Comparison of ENCODE assay signal across 24 cellular contexts in the genomic region with DNA sequence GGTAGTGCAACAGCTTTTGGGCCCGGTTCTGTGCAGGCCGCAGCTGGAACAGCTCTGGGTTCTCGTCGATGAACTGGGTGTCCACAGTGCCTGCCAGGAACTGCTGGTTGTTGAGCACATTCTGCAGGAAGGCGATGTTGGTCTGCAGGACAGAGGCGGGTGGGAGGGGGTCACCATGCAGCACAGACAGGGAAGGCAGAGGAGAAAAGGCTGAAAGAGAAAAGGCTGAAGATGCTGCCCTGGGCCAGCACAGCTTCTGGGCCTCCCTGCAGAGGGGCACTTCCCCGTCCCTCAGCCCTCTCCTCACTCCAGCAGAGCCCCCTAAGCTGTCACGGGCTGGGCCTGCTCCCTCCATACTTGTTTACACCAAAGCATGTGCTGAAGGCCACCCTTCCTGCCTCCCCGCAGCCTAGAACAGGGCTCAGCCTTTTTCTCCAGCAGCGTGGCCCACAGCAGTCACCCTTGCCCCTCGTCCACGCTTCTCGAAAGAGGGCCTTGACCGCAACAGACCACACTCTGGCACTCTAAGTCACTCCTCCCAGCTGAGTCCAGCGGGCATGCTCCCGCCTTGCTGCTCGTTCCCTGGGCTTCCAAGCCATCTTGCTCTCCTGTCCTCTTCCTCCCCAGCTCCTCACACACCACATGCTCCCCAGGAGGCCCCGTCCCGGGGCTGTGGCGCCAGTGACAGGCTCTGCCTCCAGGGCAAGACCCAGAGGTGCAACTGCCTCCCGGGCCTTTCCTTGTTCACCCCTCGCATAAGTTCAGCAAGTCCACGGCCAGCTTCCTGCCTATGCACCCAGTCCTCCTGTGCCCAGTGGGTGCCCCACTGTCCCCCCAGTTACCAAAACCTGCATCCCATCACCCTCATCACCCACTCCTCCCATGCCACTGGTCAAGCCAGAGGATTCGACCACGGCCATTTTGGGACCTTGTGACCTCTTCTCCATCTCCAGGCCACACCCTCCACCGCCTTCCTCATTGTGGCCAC. TPM values are rescaled to one million over a fixed set of nuclear protein-coding genes. Genes with fewer than 3 reads are reported as not detected.
A peak's percentile ranks its signal among the peaks of the same experiment; 100 is the strongest.
DNase-seq lines count a peak whose midpoint lies in the region; ATAC-seq, FAIRE-seq and TF ChIP-seq lines count a peak whose summit lies in the region.
"Had no signal": no experiment of that assay in that cellular context is flagged by ENCODE, and none has a peak within 500 bp of the region (broad histone marks: within the 10 kb centered on the region; RNA-seq: fewer than 3 reads in every experiment).

No MANE protein-coding gene starts in this region.

- H4K20me1 ChIP-seq in BLaER1 (peaks cover 11% of the 10 kb centered on the region), K562 (replicated peaks; ENCODE audit: control insufficient read depth, insufficient read depth, low read length) (no peaks in the 10 kb centered on the region)

- WGBS in K562 (ENCODE audit: insufficient coverage, low coverage, missing lambda C conversion rate): 82% methylated on average over 17 of the region's 26 CpGs
- WGBS in testis, 2 donors: 90 to 91% methylated on average over 26 of the region's 26 CpGs

- H3K4me1 ChIP-seq in BLaER1 (peaks cover 62% of the 10 kb centered on the region), K562 (replicated peaks in 1 of 2; ENCODE audit: control insufficient read depth in 2 of 2, insufficient read depth in 2 of 2, low read length in 2 of 2) (peaks cover 11 to 84% of the 10 kb centered on the region in 2 experiments; a peak in 4 of 5 replicates), testis (peaks cover 7% of the 10 kb centered on the region)
- peaks cover 6% of the 10 kb centered on the region for H3K4me1 ChIP-seq in CD8-positive, alpha-beta memory T cell (ENCODE audit: insufficient read depth, low read length)

- peak overlapping the region; percentile 95; the same call in 1 of the 2 replicates for H3K4me2 ChIP-seq in BLaER1
- H3K4me2 ChIP-seq in K562 (ENCODE audit: insufficient read depth, low read length): no peak overlapping the region

- no TSS peak for BruUV-seq in K562 (replicated peaks; lab: Mats Ljungman, UMichigan)

- in situ Hi-C loops in K562 (cut with MboI): loop anchor here (5.0 kb wide), 1 partner anchor 124 kb away; a partner anchor contains a TSS

- no peak overlapping the region for H3K9ac ChIP-seq in BLaER1
- H3K9ac ChIP-seq in K562 (ENCODE audit: insufficient read depth in 1 of 2, low read depth in 2 of 2, low read length in 2 of 2): peak overlapping the region in 1 of 2 experiments; percentile 39; a peak in 2 of 4 replicates

- no peaks in the 10 kb centered on the region for H3K27me3 ChIP-seq in BLaER1
- no peaks in the 10 kb centered on the region for H3K27me3 ChIP-seq in CD8-positive, alpha-beta memory T cell (ENCODE audit: insufficient read depth, low read length, poor library complexity, severe bottlenecking)
- H3K27me3 ChIP-seq in K562 (ENCODE audit: control insufficient read depth in 2 of 2, insufficient read depth in 2 of 2, low read length in 2 of 2): no peaks in the 10 kb centered on the region
- no peaks in the 10 kb centered on the region for H3K27me3 ChIP-seq in testis
- H3K27me3 ChIP-seq: gastroesophageal sphincter, Peyer's patch, tibial artery had no signal

- peaks cover 24% of the 10 kb centered on the region for H3K79me2 ChIP-seq in K562 (ENCODE audit: control insufficient read depth, insufficient read depth, low read length)

- H3K27me3 Mint-ChIP-seq in CD8-positive, alpha-beta memory T cell: peaks cover 0 to 1% of the 10 kb centered on the region in 2 donors
- no peaks in the 10 kb centered on the region for H3K27me3 Mint-ChIP-seq in neural crest cell (ENCODE audit: low read depth)
- H3K27me3 Mint-ChIP-seq in activated CD4-positive, alpha-beta memory T cell treated with anti-CD3 and anti-CD28 coated beads, Interleukin-2, amount 10 ng/mL, durations not matched to agents 7 days and 5 days: no peaks in the 10 kb centered on the region
- H3K27me3 Mint-ChIP-seq: naive thymus-derived CD8-positive, alpha-beta T cell; progenitor cell of endocrine pancreas; stimulated activated naive B cell treated with anti-CD40 and anti-IgM and Interleukin-4, amounts not matched to agents 10 μg/mL and 1 μg/mL and 100 μg/mL, for 72 hours had no signal

- peaks cover 25% of the 10 kb centered on the region for H3K36me3 ChIP-seq in BLaER1
- no peaks in the 10 kb centered on the region for H3K36me3 ChIP-seq in CD8-positive, alpha-beta memory T cell (ENCODE audit: insufficient read depth, low read length)
- peaks cover 24% of the 10 kb centered on the region; the same call in 2 of the 3 replicates for H3K36me3 ChIP-seq in K562 (ENCODE audit: control insufficient read depth, insufficient read depth, low read length)
- H3K36me3 ChIP-seq in testis (ENCODE audit: low read depth, missing control alignments): no peaks in the 10 kb centered on the region

- H3K9me3 ChIP-seq in BLaER1 (no peaks in the 10 kb centered on the region), K562 (replicated peaks; ENCODE audit: control insufficient read depth, insufficient read depth, low read depth, low read length) (no peaks in the 10 kb centered on the region), testis (no peaks in the 10 kb centered on the region)
- H3K9me3 ChIP-seq in CD8-positive, alpha-beta memory T cell (ENCODE audit: low read length): no peaks in the 10 kb centered on the region
- H3K9me3 ChIP-seq: gastroesophageal sphincter, Peyer's patch, tibial artery had no signal

- H2AFZ ChIP-seq in K562 (ENCODE audit: low read depth, low read length): no peak overlapping the region

- no peak for FAIRE-seq in K562 (lab: Jason Lieb, UNC)

- TF ChIP-seq POLR2A in K562 (conservative IDR thresholded peaks at IDR 0.05) (no peak), testis (IDR thresholded peaks at IDR 0.05) (no peak)

- H3K9me3 Mint-ChIP-seq in CD8-positive, alpha-beta memory T cell: no peaks in the 10 kb centered on the region
- no peaks in the 10 kb centered on the region for H3K9me3 Mint-ChIP-seq in neural crest cell
- H3K9me3 Mint-ChIP-seq in activated CD4-positive, alpha-beta memory T cell treated with anti-CD3 and anti-CD28 coated beads, Interleukin-2, amount 10 ng/mL, durations not matched to agents 7 days and 5 days: no peaks in the 10 kb centered on the region
- H3K9me3 Mint-ChIP-seq: naive thymus-derived CD8-positive, alpha-beta T cell; stimulated activated naive B cell treated with anti-CD40 and anti-IgM and Interleukin-4, amounts not matched to agents 10 μg/mL and 1 μg/mL and 100 μg/mL, for 72 hours had no signal

- intact Hi-C loops in K562 (cut with micrococcal nuclease) (no loop called here), testis (cut with DNase I; ENCODE audit: low total_unique reads) (no loop called here)

- CTCF ChIA-PET in CD8-positive, alpha-beta memory T cell (lab: Charles Lee): interaction anchor here (1.7 kb wide), 1 partner anchor 10 kb away, joined by 4 read pairs; a partner anchor contains a TSS
- CTCF ChIA-PET in K562 (lab: Yijun Ruan, JAX; ENCODE audit: low intra/inter-chr PET ratio): no interaction called here
- CTCF ChIA-PET in activated CD4-positive, alpha-beta memory T cell treated with anti-CD3 and anti-CD28 coated beads, Interleukin-2, amount 10 ng/mL, durations not matched to agents 7 days and 5 days (lab: Charles Lee): interaction anchor here (2.7 kb wide), 1 partner anchor 10 kb away, joined by 21 read pairs; a partner anchor contains a TSS

- H3K4me3 ChIP-seq in BLaER1 (no peak overlapping the region), K562 (no peak overlapping the region), testis (no peak overlapping the region)
- no peak overlapping the region for H3K4me3 ChIP-seq in CD8-positive, alpha-beta memory T cell (ENCODE audit: low read length)
- H3K4me3 ChIP-seq: gastroesophageal sphincter, Peyer's patch, tibial artery had no signal

- POLR2A ChIA-PET in CD8-positive, alpha-beta memory T cell (lab: Charles Lee): interaction anchor here (3.9 kb wide), 1 partner anchor 10 kb away, joined by 45 read pairs; a partner anchor contains a TSS
- POLR2A ChIA-PET in K562 (lab: Yijun Ruan, JAX): interaction anchor here (0.6 to 5.5 kb wide), 3 partner anchors 10 to 176 kb away, joined by 3 to 58 read pairs (median 3); a partner anchor contains a TSS
- POLR2A ChIA-PET in activated CD4-positive, alpha-beta memory T cell treated with anti-CD3 and anti-CD28 coated beads, Interleukin-2, amount 10 ng/mL, durations not matched to agents 7 days and 5 days (lab: Charles Lee): interaction anchor here (1.1 to 6.1 kb wide), 2 partner anchors 10 to 237 kb away, joined by 5 to 177 read pairs; a partner anchor contains a TSS

- TF ChIP-seq EP300 in K562 (IDR thresholded peaks at IDR 0.05; ENCODE audit: low read length): no peak

- H3K4me1 Mint-ChIP-seq in CD8-positive, alpha-beta memory T cell: peaks cover 6 to 7% (median 6%) of the 10 kb centered on the region in 3 donors
- H3K4me1 Mint-ChIP-seq in neural crest cell: peaks cover 8% of the 10 kb centered on the region
- H3K4me1 Mint-ChIP-seq in activated CD4-positive, alpha-beta memory T cell treated with anti-CD3 and anti-CD28 coated beads, Interleukin-2, amount 10 ng/mL, durations not matched to agents 7 days and 5 days: peaks cover 35% of the 10 kb centered on the region

- ATAC-seq in K562: no peak
- no peak for ATAC-seq in HG02759 (IDR thresholded peaks at IDR 0.05; ENCODE audit: unreplicated experiment)
- ATAC-seq: gastroesophageal sphincter; naive thymus-derived CD8-positive, alpha-beta T cell; stimulated activated naive B cell treated with anti-CD40 and anti-IgM and Interleukin-4, amounts not matched to agents 10 μg/mL and 1 μg/mL and 100 μg/mL, for 72 hours had no signal

- peak overlapping the region in 1 of 8 donors; percentile 64 for H3K27ac Mint-ChIP-seq in CD8-positive, alpha-beta memory T cell
- H3K27ac Mint-ChIP-seq in neural crest cell (ENCODE audit: unreplicated experiment): peak overlapping the region; percentile 75
- no peak overlapping the region for H3K27ac Mint-ChIP-seq in activated CD4-positive, alpha-beta memory T cell treated with anti-CD3 and anti-CD28 coated beads, Interleukin-2, amount 10 ng/mL, durations not matched to agents 7 days and 5 days
- H3K27ac Mint-ChIP-seq: progenitor cell of endocrine pancreas; stimulated activated naive B cell treated with anti-CD40 and anti-IgM and Interleukin-4, amounts not matched to agents 10 μg/mL and 1 μg/mL and 100 μg/mL, for 72 hours had no signal

- H3K36me3 Mint-ChIP-seq in CD8-positive, alpha-beta memory T cell: peaks cover 0 to 3% (median 0%) of the 10 kb centered on the region in 3 donors
- peaks cover 2% of the 10 kb centered on the region for H3K36me3 Mint-ChIP-seq in neural crest cell (ENCODE audit: low read depth)
- no peaks in the 10 kb centered on the region for H3K36me3 Mint-ChIP-seq in activated CD4-positive, alpha-beta memory T cell treated with anti-CD3 and anti-CD28 coated beads, Interleukin-2, amount 10 ng/mL, durations not matched to agents 7 days and 5 days (ENCODE audit: low read depth)
- H3K36me3 Mint-ChIP-seq: naive thymus-derived CD8-positive, alpha-beta T cell had no signal

- H3K9me1 ChIP-seq in K562 (ENCODE audit: control insufficient read depth, insufficient read depth, low read length): no peaks in the 10 kb centered on the region

- H3K4me3 Mint-ChIP-seq in CD8-positive, alpha-beta memory T cell: peak overlapping the region in 4 of 7 donors; percentile 28 to 88 (median 52)
- peak overlapping the region; percentile 74 for H3K4me3 Mint-ChIP-seq in neural crest cell
- no peak overlapping the region for H3K4me3 Mint-ChIP-seq in activated CD4-positive, alpha-beta memory T cell treated with anti-CD3 and anti-CD28 coated beads, Interleukin-2, amount 10 ng/mL, durations not matched to agents 7 days and 5 days
- H3K4me3 Mint-ChIP-seq: stimulated activated naive B cell treated with anti-CD40 and anti-IgM and Interleukin-4, amounts not matched to agents 10 μg/mL and 1 μg/mL and 100 μg/mL, for 72 hours had no signal

- no peak for DNase-seq in CD8-positive, alpha-beta memory T cell
- no peak for DNase-seq in K562 (ENCODE audit: extremely low read depth in 1 of 4, low spot score in 3 of 4)
- DNase-seq in neural crest cell (ENCODE audit: low read depth, low spot score): no peak
- DNase-seq in activated CD4-positive, alpha-beta memory T cell treated with anti-CD3 and anti-CD28 coated beads, Interleukin-2, amount 10 ng/mL, durations not matched to agents 7 days and 5 days: no peak
- DNase-seq in testis: no peak
- no peak for DNase-seq in NCI-H2171 (lab: John Stamatoyannopoulos, UW)
- DNase-seq: caudate nucleus; DMS 273 treated with DMSO at 0.1 percent for 48 hours; erythroblast; kidney glomerular epithelial cell; NCI-H1105 treated with DMSO at 0.1 percent for 48 hours; NCI-H2081; NCI-H446 treated with DMSO at 0.1 percent for 48 hours; NK-92 treated with Interleukin-12 subunit alpha and Interleukin-12 subunit beta, amount 100 ng/mL, for 24 hours; Peyer's patch; stimulated activated CD4-positive, alpha-beta T cell treated with anti-CD3 and anti-CD28 coated beads, Interleukin-1b, Interleukin-23, amount 100 ng/mL, for 48 hours; stimulated activated naive B cell treated with anti-CD40 and anti-IgM and Interleukin-4, amounts not matched to agents 10 μg/mL and 1 μg/mL and 100 μg/mL, for 72 hours; T1000 had no signal

- TF ChIP-seq RAD21 in K562 (CRISPR knock-in tag; conservative IDR thresholded peaks at IDR 0.05 in 1 of 2, IDR thresholded peaks at IDR 0.05 in 1 of 2): no peak

- H3K27ac ChIP-seq in BLaER1 (peak overlapping the region; percentile 96; the same call in 1 of the 2 replicates), K562 (ENCODE audit: extremely low read depth, low read depth, low read length) (no peak overlapping the region; the same call in 2 of the 3 replicates), testis (no peak overlapping the region)
- no peak overlapping the region for H3K27ac ChIP-seq in CD8-positive, alpha-beta memory T cell (ENCODE audit: low read depth, low read length)
- H3K27ac ChIP-seq: Peyer's patch, tibial artery had no signal

- no peak for TF ChIP-seq CTCF in K562 (IDR thresholded peaks at IDR 0.05 in 2 of 3, conservative IDR thresholded peaks at IDR 0.05 in 1 of 3; ENCODE audit: insufficient read depth in 2 of 3, low read depth in 1 of 3, low read length in 3 of 3)
- TF ChIP-seq CTCF in neural crest cell (conservative IDR thresholded peaks at IDR 0.05): no peak
- no peak for TF ChIP-seq CTCF in testis (IDR thresholded peaks at IDR 0.05)

RNA-seq across cellular contexts. Expression of a gene that starts 3.3 kb away (rescaled TPM):
- total RNA-seq in CD8-positive, alpha-beta memory T cell: 10 to 100 TPM; 35.5 to 42.8 TPM
- 2.2 TPM for polyA plus RNA-seq in CD8-positive, alpha-beta memory T cell
- 6.4 and 27.6 TPM in 2 replicates for total RNA-seq in K562 (2011; cell fraction: chromatin; rRNA removed; ENCODE audit: low replicate concordance)
- 47.9 and 52.9 TPM in 2 replicates for total RNA-seq in K562 (2011; cell fraction: nucleolus; rRNA removed)
- 13.7 and 16.8 TPM in 2 replicates for total RNA-seq in K562 (2011; cell fraction: nucleoplasm; rRNA removed)
- total RNA-seq in K562 (2014; rRNA removed) (41.3 and 53.0 TPM in 2 replicates), K562 (2014; rRNA removed; fragmentation: Illumina TruSeq; extraction: Trizol) (1.1 and 1.5 TPM in 2 replicates), K562 (2015; rRNA removed; fragmentation: Illumina TruSeq; extraction: Trizol) (19.4 and 23.0 TPM in 2 replicates), K562 (2021) (59.5 and 60.1 TPM in 2 replicates), neural crest cell (36.2 and 37.2 TPM in 2 replicates), testis (10 to 100 TPM; 23.2 to 24.6 TPM)
- polyA plus RNA-seq in K562 (2011; rRNA removed) (6.7 and 11.3 TPM in 2 replicates), K562 (2014; fragmentation: Illumina TruSeq; extraction: Trizol) (1.1 and 9.0 TPM in 2 replicates), K562 (2014; fragmentation: Nextera tagmentation; extraction: Ambion mirVana) (under 1 TPM; 0.10 to 0.14 TPM), K562 (2014; rRNA removed) (31.5 and 32.3 TPM in 2 replicates), testis (ENCODE audit: insufficient read depth, low read depth, low replicate concordance) (27.2 TPM)
- 17.4 and 75.5 TPM in 2 replicates for polyA plus RNA-seq in K562 (2011; cell fraction: cytosol; rRNA removed)
- 36.1 and 82.9 TPM in 2 replicates for polyA plus RNA-seq in K562 (2011; cell fraction: nucleus; rRNA removed)
- polyA plus RNA-seq in K562 (2012): 18.4 and 21.2 TPM in 2 replicates
- 1.4 and 3.4 TPM in 2 replicates for polyA minus RNA-seq in K562 (2011; rRNA and poly(A)+ RNA removed)
- polyA minus RNA-seq in K562 (2011; cell fraction: cytosol; rRNA and poly(A)+ RNA removed): 23.3 and 29.6 TPM in 2 replicates
- 12.9 and 13.5 TPM in 2 replicates for polyA minus RNA-seq in K562 (2011; cell fraction: nucleus; rRNA and poly(A)+ RNA removed)
- 10 to 100 TPM; 23.2 to 28.3 TPM for total RNA-seq in activated CD4-positive, alpha-beta memory T cell treated with anti-CD3 and anti-CD28 coated beads, Interleukin-2, amount 10 ng/mL, durations not matched to agents 7 days and 5 days

RNA-seq across cellular contexts. Expression of a gene that starts 10.3 kb away (rescaled TPM):
- 10 to 100 TPM; 34.1 to 41.2 TPM for total RNA-seq in CD8-positive, alpha-beta memory T cell
- polyA plus RNA-seq in CD8-positive, alpha-beta memory T cell: 32.8 TPM
- 20.0 and 55.8 TPM in 2 replicates for total RNA-seq in K562 (2011; cell fraction: chromatin; rRNA removed; ENCODE audit: low replicate concordance)
- 76.0 and 85.1 TPM in 2 replicates for total RNA-seq in K562 (2011; cell fraction: nucleolus; rRNA removed)
- total RNA-seq in K562 (2011; cell fraction: nucleoplasm; rRNA removed): 47.9 and 52.4 TPM in 2 replicates
- total RNA-seq in K562 (2014; rRNA removed) (41.3 and 41.5 TPM in 2 replicates), K562 (2014; rRNA removed; fragmentation: Illumina TruSeq; extraction: Trizol) (8.8 and 10.6 TPM in 2 replicates), K562 (2015; rRNA removed; fragmentation: Illumina TruSeq; extraction: Trizol) (17.8 and 18.7 TPM in 2 replicates), K562 (2021) (26.3 and 27.7 TPM in 2 replicates), neural crest cell (34.3 and 35.8 TPM in 2 replicates), testis (10 to 100 TPM; 54.3 to 56.9 TPM)
- polyA plus RNA-seq in K562 (2011; rRNA removed) (13.9 and 25.0 TPM in 2 replicates), K562 (2014; fragmentation: Illumina TruSeq; extraction: Trizol) (15.1 and 20.9 TPM in 2 replicates), K562 (2014; fragmentation: Nextera tagmentation; extraction: Ambion mirVana) (1 to 10 TPM in 1 of 2 experiments, under 1 TPM in 1; 0.75 to 3.0 TPM), K562 (2014; rRNA removed) (31.1 and 31.9 TPM in 2 replicates), testis (ENCODE audit: insufficient read depth, low read depth, low replicate concordance) (26.4 TPM)
- polyA plus RNA-seq in K562 (2011; cell fraction: cytosol; rRNA removed): 36.6 and 88.7 TPM in 2 replicates
- polyA plus RNA-seq in K562 (2011; cell fraction: nucleus; rRNA removed): 50.0 and 76.3 TPM in 2 replicates
- 24.5 and 28.6 TPM in 2 replicates for polyA plus RNA-seq in K562 (2012)
- 6.2 and 7.5 TPM in 2 replicates for polyA minus RNA-seq in K562 (2011; rRNA and poly(A)+ RNA removed)
- polyA minus RNA-seq in K562 (2011; cell fraction: cytosol; rRNA and poly(A)+ RNA removed): 16.9 and 20.8 TPM in 2 replicates
- 22.8 and 26.4 TPM in 2 replicates for polyA minus RNA-seq in K562 (2011; cell fraction: nucleus; rRNA and poly(A)+ RNA removed)
- total RNA-seq in activated CD4-positive, alpha-beta memory T cell treated with anti-CD3 and anti-CD28 coated beads, Interleukin-2, amount 10 ng/mL, durations not matched to agents 7 days and 5 days: 10 to 100 TPM; 21.2 to 22.0 TPM
